Comparison of ENCODE assay signal across 17 cellular contexts in genomic region chr1:32357619-32358018, GRCh38. TPM values are rescaled to one million over a fixed set of nuclear protein-coding genes. Genes with fewer than 3 reads are reported as not detected.
DNase-seq lines count a peak whose midpoint lies in the region; ATAC-seq, FAIRE-seq and TF ChIP-seq lines count a peak whose summit lies in the region.
"Had no signal": no experiment of that assay in that cellular context is flagged by ENCODE, and none has a peak within 500 bp of the region (broad histone marks: within the 10 kb centered on the region; RNA-seq: fewer than 3 reads in every experiment).

No MANE protein-coding gene starts in this region.

- intact Hi-C loops in heart left ventricle (cut with DNase I) = no loop called here

- no peaks in the 10 kb centered on the region for H3K36me3 ChIP-seq in bronchial epithelial cell (ENCODE audit: control insufficient read depth, insufficient read depth, low read length)
- peaks cover 0 to 3% (median 0%) of the 10 kb centered on the region in 9 donors for H3K36me3 ChIP-seq in heart left ventricle

- TF ChIP-seq CTCF in bronchial epithelial cell (IDR thresholded peaks at IDR 0.05; ENCODE audit: insufficient read depth, low read length, severe bottlenecking) (no peak), heart left ventricle (IDR thresholded peaks at IDR 0.05) (no peak)

- POLR2A ChIA-PET in HEK293T (lab: Yijun Ruan, JAX) = interaction anchor here (1.1 kb wide), 1 partner anchor 21 kb away, joined by 3 read pairs; the partner anchor contains the start of gene MARCKSL1

- no peaks in the 10 kb centered on the region for H3K9me3 ChIP-seq in heart left ventricle
- H3K9me3 ChIP-seq: HAP-1 had no signal

- no peak overlapping the region for H3K4me3 ChIP-seq in bronchial epithelial cell (ENCODE audit: low read depth, low read length)
- no peak overlapping the region for H3K4me3 ChIP-seq in heart left ventricle
- H3K4me3 ChIP-seq: HAP-1 had no signal

- WGBS in heart left ventricle, 4 donors = 65 to 76% (median 71%) methylated on average over 6 of the region's 6 CpGs

- FAIRE-seq in bronchial epithelial cell (lab: Jason Lieb, UNC) = peak; percentile 7
- FAIRE-seq: GM19239, H1, HTR-8/SVneo had no signal

- no peak for TF ChIP-seq POLR2A in heart left ventricle (IDR thresholded peaks at IDR 0.05)

- ATAC-seq in heart left ventricle = no peak

- no peak overlapping the region for H3K27ac ChIP-seq in heart left ventricle

- H3K4me1 ChIP-seq in heart left ventricle = peaks cover 3 to 47% (median 30%) of the 10 kb centered on the region in 12 donors
- H3K4me1 ChIP-seq: HAP-1 had no signal

- CTCF ChIA-PET in HEK293T (lab: Yijun Ruan, JAX) = no interaction called here

- DNase-seq in NCI-H2227 (lab: John Stamatoyannopoulos, UW; ENCODE audit: unreplicated experiment) (peak; percentile 34), NCI-H2227 treated with DMSO at 0.1 percent for 48 hours (lab: John Stamatoyannopoulos, UW) (no peak), HEK293T (ENCODE audit: extremely low spot score) (no peak), bronchial epithelial cell (ENCODE audit: low read depth) (no peak), ureter (ENCODE audit: low spot score) (no peak), NCI-H526 treated with DMSO at 0.1 percent for 48 hours (lab: John Stamatoyannopoulos, UW) (no peak), heart left ventricle (no peak)
- DNase-seq: C1 segment of cervical spinal cord; Calu3; CD4-positive, alpha-beta T cell; DMS153; DND-41; GDM1 had no signal

- H3K27me3 ChIP-seq in bronchial epithelial cell (ENCODE audit: control insufficient read depth, insufficient read depth, low read length) (no peaks in the 10 kb centered on the region), heart left ventricle (no peaks in the 10 kb centered on the region)

TF ChIP-seq in HEK293T, 16 proteins besides CTCF, POLR2A, EP300 and RAD21:
- TF ChIP-seq LEF1 (IDR thresholded peaks at IDR 0.05; ENCODE audit: borderline replicate concordance) (0 out of 2 replicates have a peak, but pooled peaks have one; percentile 43), HDGF (IDR thresholded peaks at IDR 0.05; ENCODE audit: borderline replicate concordance) (no peak)

RNA-seq across cellular contexts. Expression of gene FAM229A, which starts 4.7 kb away (rescaled TPM):
- total RNA-seq in bronchial epithelial cell (0.26 and 0.64 TPM in 2 replicates), ureter (5.5 TPM), heart left ventricle (1 to 10 TPM; 1.2 to 4.4 (median 2.1) TPM)
- 1 to 10 TPM; 1.4 to 4.0 TPM for polyA plus RNA-seq in heart left ventricle

RNA-seq across cellular contexts. Expression of gene TSSK3, which starts 4.7 kb away (rescaled TPM):
- total RNA-seq in bronchial epithelial cell (0.26 and 0.64 TPM in 2 replicates), ureter (4.2 TPM), heart left ventricle (1 to 10 TPM in 6 of 9 donors, under 1 TPM in 1, not detected in 2; 0.72 to 2.6 (median 1.7) TPM)
- polyA plus RNA-seq in heart left ventricle = 1 to 10 TPM in 1 of 2 donors, under 1 TPM in 1; 0.37 to 3.1 TPM

RNA-seq across cellular contexts. Expression of gene MARCKSL1, which starts 21.6 kb away (rescaled TPM):
- total RNA-seq in bronchial epithelial cell (3.2 and 4.2 TPM in 2 replicates), ureter (117 TPM), heart left ventricle (10 to 100 TPM in 7 of 9 donors, 1 to 10 TPM in 2; 6.8 to 44.0 (median 12.1) TPM)
- polyA plus RNA-seq in heart left ventricle = 10 to 100 TPM in 1 of 2 donors, 1 to 10 TPM in 1; 8.1 to 29.8 TPM

RNA-seq across cellular contexts. Expression of gene BSDC1, which starts 36.6 kb away (rescaled TPM):
- 35.5 and 45.6 TPM in 2 replicates for total RNA-seq in bronchial epithelial cell
- 59.6 TPM for total RNA-seq in ureter
- 10 to 100 TPM; 35.6 to 53.2 (median 44.5) TPM for total RNA-seq in heart left ventricle
- polyA plus RNA-seq in heart left ventricle = 10 to 100 TPM; 25.1 to 46.9 TPM
